ENCODE assay signal across 11 cellular contexts in the genomic region with DNA sequence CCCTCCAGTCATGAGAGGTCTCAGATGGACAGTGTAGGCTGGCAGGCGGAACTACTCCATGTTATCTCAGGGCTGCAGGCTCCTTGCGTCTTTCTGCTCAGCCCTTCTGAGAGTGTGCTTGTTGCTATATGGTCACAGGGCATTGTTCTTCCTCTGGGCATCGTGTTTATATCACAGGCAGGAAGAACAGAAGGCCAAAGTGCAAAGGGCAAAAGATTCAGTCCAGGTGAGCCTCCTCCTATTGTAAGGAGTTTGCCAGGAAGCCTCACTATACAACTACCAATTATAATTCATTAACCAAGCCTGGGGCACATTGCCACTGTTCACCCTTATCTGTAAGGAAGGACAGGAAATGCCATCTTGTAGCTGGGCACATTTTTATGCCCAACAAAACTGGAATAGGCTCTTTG.
"Had no signal": no experiment of that assay in that cellular context is flagged by ENCODE, and none has a peak within 500 bp of the region (broad histone marks: within the 10 kb centered on the region; RNA-seq: fewer than 3 reads in every experiment).

No MANE protein-coding gene starts in this region.

- ATAC-seq: activated T-helper 17 cell treated with anti-CD3 and anti-CD28 coated beads, Interleukin-2, amount 50 U/mL, for 72 hours; effector memory CD8-positive, alpha-beta T cell; right cardiac atrium; stimulated activated naive B cell treated with anti-CD40 and anti-IgM and Interleukin-4, amounts not matched to agents 10 μg/mL and 1 μg/mL and 100 μg/mL, for 72 hours had no signal

- DNase-seq: activated CD4-positive, alpha-beta T cell treated with anti-CD3 and anti-CD28 coated beads, Interleukin-2, amount 50 U/mL, for 1 hour; activated naive CD4-positive, alpha-beta T cell treated with anti-CD3 and anti-CD28 coated beads, Interleukin-2, amount 10 ng/mL, durations not matched to agents 7 days and 5 days; activated T-cell treated with anti-CD3 and anti-CD28 coated beads for 4 hours; cortex of kidney; effector memory CD8-positive, alpha-beta T cell; erythroblast; right cardiac atrium; stimulated activated naive B cell treated with anti-CD40 and anti-IgM and Interleukin-4, amounts not matched to agents 10 μg/mL and 1 μg/mL and 100 μg/mL, for 72 hours; substantia nigra; trophoblast cell had no signal
